In the genomic region with DNA sequence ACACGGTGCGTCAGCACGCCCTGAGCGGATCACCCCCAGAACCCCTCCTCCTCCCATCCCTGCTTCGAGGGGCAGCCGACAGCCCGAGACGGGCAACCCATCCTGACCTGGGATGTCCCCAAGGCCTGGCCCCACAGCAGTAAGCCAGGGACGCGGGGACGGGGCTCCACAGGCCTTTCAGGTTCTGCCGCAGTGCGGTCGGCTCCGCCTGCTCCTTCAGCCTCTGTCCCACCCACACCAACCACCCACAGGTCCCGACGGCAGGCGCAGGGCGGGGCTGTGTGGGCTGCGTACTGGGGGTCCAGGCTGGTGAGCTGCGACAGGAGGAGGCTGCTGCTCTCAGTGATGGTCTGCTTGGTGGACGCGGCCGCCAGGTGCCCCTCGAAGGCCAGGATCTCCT, we compare ENCODE assay signal across 23 cellular contexts. TPM values are rescaled to one million over a fixed set of nuclear protein-coding genes. Genes with fewer than 3 reads are reported as not detected.
DNase-seq lines count a peak whose midpoint lies in the region; ATAC-seq, FAIRE-seq and TF ChIP-seq lines count a peak whose summit lies in the region.
"Had no signal": no experiment of that assay in that cellular context is flagged by ENCODE, and none has a peak within 500 bp of the region (broad histone marks: within the 10 kb centered on the region; RNA-seq: fewer than 3 reads in every experiment).

No MANE protein-coding gene starts in this region.

- H3K4me3 ChIP-seq in H7 (ENCODE audit: insufficient read depth, low read depth, low read length) (no peak overlapping the region), HEK293 (ENCODE audit: low read depth, low read length) (no peak overlapping the region), kidney (ENCODE audit: low read length in 2 of 2) (no peak overlapping the region)
- H3K4me3 ChIP-seq: BLaER1 had no signal

- H3K4me1 ChIP-seq in HEK293 (ENCODE audit: control insufficient read depth, insufficient read depth, low read length), result no peaks in the 10 kb centered on the region
- H3K4me1 ChIP-seq in kidney (ENCODE audit: control insufficient read depth in 1 of 2, insufficient read depth in 1 of 2, low read depth in 1 of 2, low read length in 2 of 2), result no peaks in the 10 kb centered on the region
- H3K4me1 ChIP-seq: BE2C, BLaER1 had no signal

- H3K9me3 Mint-ChIP-seq in stimulated activated naive B cell treated with anti-CD40 and anti-IgM and Interleukin-4, amounts not matched to agents 10 μg/mL and 1 μg/mL and 100 μg/mL, for 72 hours, result no peaks in the 10 kb centered on the region
- H3K9me3 Mint-ChIP-seq: CD4-positive, alpha-beta memory T cell; CD4-positive, CD25-positive, alpha-beta regulatory T cell; CD8-positive, alpha-beta memory T cell had no signal

- H3K27me3 Mint-ChIP-seq in stimulated activated naive B cell treated with anti-CD40 and anti-IgM and Interleukin-4, amounts not matched to agents 10 μg/mL and 1 μg/mL and 100 μg/mL, for 72 hours, result no peaks in the 10 kb centered on the region
- H3K27me3 Mint-ChIP-seq: CD4-positive, alpha-beta memory T cell; CD4-positive, CD25-positive, alpha-beta regulatory T cell had no signal

- H3K27ac ChIP-seq in HEK293 (ENCODE audit: extremely low read depth, low read depth, low read length) (no peak overlapping the region), kidney (ENCODE audit: low read depth in 2 of 2, low read length in 2 of 2) (no peak overlapping the region)
- H3K27ac ChIP-seq: BLaER1 had no signal

- no peaks in the 10 kb centered on the region for H3K4me1 Mint-ChIP-seq in stimulated activated naive B cell treated with anti-CD40 and anti-IgM and Interleukin-4, amounts not matched to agents 10 μg/mL and 1 μg/mL and 100 μg/mL, for 72 hours
- H3K4me1 Mint-ChIP-seq: CD14-positive monocyte had no signal

- CTCF ChIA-PET in HEK293 (lab: Yijun Ruan, JAX), result interaction anchor here (1.0 kb wide), 1 partner anchor 13 kb away, joined by 4 read pairs; no protein-coding TSS in a partner anchor

- DNase-seq in H7, result peak; percentile 64
- no peak for DNase-seq in stimulated activated naive B cell treated with anti-CD40 and anti-IgM and Interleukin-4, amounts not matched to agents 10 μg/mL and 1 μg/mL and 100 μg/mL, for 72 hours
- DNase-seq in kidney, result no peak
- DNase-seq in islet precursor cell, result no peak
- DNase-seq: 8988T; ACHN; BE2C; C1 segment of cervical spinal cord; CD4-positive, alpha-beta memory T cell; CD4-positive, CD25-positive, alpha-beta regulatory T cell; CD8-positive, alpha-beta memory T cell; COR-L47; DMS79 treated with DMSO at 0.1 percent for 48 hours; GF-D8 had no signal

- H3K9me3 ChIP-seq in HEK293 (ENCODE audit: control insufficient read depth, insufficient read depth, low read depth, low read length), result no peaks in the 10 kb centered on the region
- H3K9me3 ChIP-seq in kidney (ENCODE audit: control insufficient read depth in 1 of 2, low read length in 2 of 2), result no peaks in the 10 kb centered on the region
- H3K9me3 ChIP-seq: BE2C, BLaER1 had no signal

- intact Hi-C loops in kidney (cut with DNase I), result no loop called here

- ATAC-seq in stimulated activated naive B cell treated with anti-CD40 and anti-IgM and Interleukin-4, amounts not matched to agents 10 μg/mL and 1 μg/mL and 100 μg/mL, for 72 hours (replicated peaks), result no peak
- no peak for ATAC-seq in HG03196 (IDR thresholded peaks at IDR 0.05; ENCODE audit: unreplicated experiment)

- no peak for FAIRE-seq in kidney (lab: Jason Lieb, UNC)
- FAIRE-seq: A204.1, D721Med, G401.6, GM12891, GM19239 had no signal

- peaks cover 46 to 63% of the 10 kb centered on the region in 2 donors for H3K36me3 Mint-ChIP-seq in stimulated activated naive B cell treated with anti-CD40 and anti-IgM and Interleukin-4, amounts not matched to agents 10 μg/mL and 1 μg/mL and 100 μg/mL, for 72 hours

- POLR2A ChIA-PET in HEK293 (lab: Yijun Ruan, JAX), result no interaction called here

- H3K36me3 ChIP-seq in H7 (replicated peaks; ENCODE audit: control insufficient read depth, insufficient read depth, low read length) (peaks cover 33% of the 10 kb centered on the region), HEK293 (ENCODE audit: control insufficient read depth in 2 of 2, insufficient read depth in 1 of 2, low read length in 2 of 2) (peaks cover 10 to 88% of the 10 kb centered on the region in 2 experiments; a peak in 2 of 3 replicates), kidney (ENCODE audit: control insufficient read depth in 1 of 2, insufficient read depth in 2 of 2, low read length in 2 of 2) (peaks cover 12 to 32% of the 10 kb centered on the region in 2 donors)

- H3K27me3 ChIP-seq in H7 (ENCODE audit: control insufficient read depth, insufficient read depth, low read length), result no peaks in the 10 kb centered on the region
- H3K27me3 ChIP-seq: BE2C, BLaER1 had no signal

- TF ChIP-seq CTCF in HEK293 (tag by site-specific recombination; IDR thresholded peaks at IDR 0.05), result no peak
- no peak for TF ChIP-seq CTCF in kidney (IDR thresholded peaks at IDR 0.05; ENCODE audit: borderline replicate concordance, extremely low read depth, insufficient read depth)

- H3K9ac ChIP-seq in kidney (ENCODE audit: low read length in 2 of 2), result no peak overlapping the region
- H3K9ac ChIP-seq: BLaER1 had no signal

- no peak overlapping the region for H3K4me3 Mint-ChIP-seq in stimulated activated naive B cell treated with anti-CD40 and anti-IgM and Interleukin-4, amounts not matched to agents 10 μg/mL and 1 μg/mL and 100 μg/mL, for 72 hours
- H3K4me3 Mint-ChIP-seq: CD4-positive, alpha-beta memory T cell; CD4-positive, CD25-positive, alpha-beta regulatory T cell; CD8-positive, alpha-beta memory T cell had no signal

- H3K27ac Mint-ChIP-seq in stimulated activated naive B cell treated with anti-CD40 and anti-IgM and Interleukin-4, amounts not matched to agents 10 μg/mL and 1 μg/mL and 100 μg/mL, for 72 hours, result peak overlapping the region; percentile 31
- H3K27ac Mint-ChIP-seq: CD4-positive, CD25-positive, alpha-beta regulatory T cell; CD8-positive, alpha-beta memory T cell had no signal

TF ChIP-seq in HEK293, 187 proteins besides CTCF, POLR2A, EP300 and RAD21:
- TF ChIP-seq ZFP69B (tag by site-specific recombination; IDR thresholded peaks at IDR 0.05) (no peak), EGR2 (tag by site-specific recombination; IDR thresholded peaks at IDR 0.05; ENCODE audit: low read depth) (peak; percentile 19; the same call in 1 of the 2 replicates)

RNA-seq across cellular contexts. Expression of gene INTS1, which starts 16.7 kb away (rescaled TPM):
- 71.8 and 78.7 TPM in 2 replicates for total RNA-seq in H7 (2014; rRNA removed; shearing (Covaris generic))
- 91.3 TPM for total RNA-seq in kidney
- 62.8 TPM for polyA plus RNA-seq in kidney (ENCODE audit: insufficient read depth, low read depth, low replicate concordance)

RNA-seq across cellular contexts. Expression of gene MICALL2, which starts 28.2 kb away (rescaled TPM):
- 5.2 and 7.6 TPM in 2 replicates for total RNA-seq in H7 (2014; rRNA removed; shearing (Covaris generic))
- 53.4 TPM for total RNA-seq in kidney
- 16.6 TPM for polyA plus RNA-seq in kidney (ENCODE audit: insufficient read depth, low read depth, low replicate concordance)

RNA-seq across cellular contexts. Expression of gene MAFK, which starts 43.0 kb away (rescaled TPM):
- 14.8 and 23.1 TPM in 2 replicates for total RNA-seq in H7 (2014; rRNA removed; shearing (Covaris generic))
- total RNA-seq in kidney, result 37.0 TPM
- polyA plus RNA-seq in kidney (ENCODE audit: insufficient read depth, low read depth, low replicate concordance), result 12.9 TPM
